ENCODE assay signal across 1 cellular context in the genomic region with DNA sequence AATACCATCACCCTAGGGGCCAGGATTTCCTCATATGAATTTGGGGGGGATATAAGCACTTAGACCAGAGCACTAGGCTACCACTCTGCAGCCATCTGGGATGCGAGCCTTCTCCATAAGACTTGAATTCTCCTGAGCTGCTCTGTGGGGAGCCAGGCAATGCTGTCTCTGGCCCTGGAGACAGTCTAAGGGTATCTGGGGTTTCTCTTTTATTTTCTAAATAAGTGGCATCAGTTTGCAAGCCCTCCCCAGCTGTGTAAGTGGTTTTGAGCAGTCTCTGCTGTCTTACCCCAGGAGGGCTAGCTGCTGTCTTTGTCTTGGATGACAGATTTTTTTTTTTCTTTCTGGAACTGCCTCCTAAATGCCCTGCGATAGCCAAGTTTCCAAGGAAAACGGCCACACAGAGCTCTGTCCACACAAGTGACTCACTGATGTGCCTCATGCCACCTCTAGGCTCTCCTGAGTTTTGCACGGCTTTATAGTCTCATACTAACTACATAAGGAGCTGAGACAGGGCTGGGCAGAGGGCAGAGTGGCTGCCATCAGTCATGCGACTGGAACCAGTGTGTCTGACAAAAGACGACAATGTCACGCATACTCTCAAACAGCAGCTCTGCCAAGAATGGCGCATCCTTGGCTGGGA.
TF ChIP-seq lines count a peak whose summit lies in the region.

No MANE protein-coding gene starts in this region.

TF ChIP-seq in K562, 482 proteins besides CTCF, POLR2A, EP300 and RAD21 (continued from another document):
- no peak for TF ChIP-seq STAT6 (CRISPR knock-in tag; IDR thresholded peaks at IDR 0.05)
- TF ChIP-seq ZNF143 (CRISPR knock-in tag; IDR thresholded peaks at IDR 0.05) = no peak
- no peak for TF ChIP-seq ETS1 (conservative IDR thresholded peaks at IDR 0.05; ENCODE audit: control insufficient read depth, low read depth, low read length)
- TF ChIP-seq ZFX (CRISPR knock-in tag; IDR thresholded peaks at IDR 0.05) = no peak
- no peak for TF ChIP-seq ZNF655 (CRISPR knock-in tag; IDR thresholded peaks at IDR 0.05)
- no peak for TF ChIP-seq HBP1 (CRISPR knock-in tag; IDR thresholded peaks at IDR 0.05)
- no peak for TF ChIP-seq ZNF121 (CRISPR knock-in tag; conservative IDR thresholded peaks at IDR 0.05)
- no peak for TF ChIP-seq ZNF764 (CRISPR knock-in tag; IDR thresholded peaks at IDR 0.05; ENCODE audit: low read depth)
- TF ChIP-seq TAL1 (IDR thresholded peaks at IDR 0.05) = no peak
- no peak for TF ChIP-seq HNRNPK (IDR thresholded peaks at IDR 0.05; ENCODE audit: low read depth, low read length, poor library complexity, severe bottlenecking)
- no peak for TF ChIP-seq CBFB (CRISPR knock-in tag; IDR thresholded peaks at IDR 0.05)
- TF ChIP-seq ZNF12 (CRISPR knock-in tag; IDR thresholded peaks at IDR 0.05) = no peak
- TF ChIP-seq, protein P1, sequence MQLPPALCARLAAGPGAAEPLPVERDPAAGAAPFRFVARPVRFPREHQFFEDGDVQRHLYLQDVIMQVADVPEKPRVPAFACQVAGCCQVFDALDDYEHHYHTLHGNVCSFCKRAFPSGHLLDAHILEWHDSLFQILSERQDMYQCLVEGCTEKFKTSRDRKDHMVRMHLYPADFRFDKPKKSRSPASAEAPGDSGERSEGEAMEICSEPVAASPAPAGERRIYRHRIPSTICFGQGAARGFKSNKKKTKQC (CRISPR knock-in tag; IDR thresholded peaks at IDR 0.05) = no peak
- no peak for TF ChIP-seq SP1 (CRISPR knock-in tag; IDR thresholded peaks at IDR 0.05)
- no peak for TF ChIP-seq ZNF318 (IDR thresholded peaks at IDR 0.05; ENCODE audit: borderline replicate concordance in 1 of 2, low read depth in 1 of 2)
- TF ChIP-seq LCOR (CRISPR knock-in tag; IDR thresholded peaks at IDR 0.05) = no peak
- TF ChIP-seq E2F8 (IDR thresholded peaks at IDR 0.05; ENCODE audit: low read depth, partially characterized antibody) = no peak
- TF ChIP-seq, protein P2, sequence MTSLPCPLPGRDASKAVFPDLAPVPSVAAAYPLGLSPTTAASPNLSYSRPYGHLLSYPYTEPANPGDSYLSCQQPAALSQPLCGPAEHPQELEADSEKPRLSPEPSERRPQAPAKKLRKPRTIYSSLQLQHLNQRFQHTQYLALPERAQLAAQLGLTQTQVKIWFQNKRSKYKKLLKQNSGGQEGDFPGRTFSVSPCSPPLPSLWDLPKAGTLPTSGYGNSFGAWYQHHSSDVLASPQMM (CRISPR knock-in tag; IDR thresholded peaks at IDR 0.05) = no peak
